In genomic region chr4:15942283-15942682, GRCh38 we compare ENCODE assay signal across 9 cellular contexts. TPM values are rescaled to one million over a fixed set of nuclear protein-coding genes. Genes with fewer than 3 reads are reported as not detected.
"Had no signal": no experiment of that assay in that cellular context is flagged by ENCODE, and none has a peak within 500 bp of the region (broad histone marks: within the 10 kb centered on the region; RNA-seq: fewer than 3 reads in every experiment).

No MANE protein-coding gene starts in this region.

- H3K4me3 ChIP-seq: GM12878 had no signal

- DNase-seq: GDM1, GF-D8 had no signal

- FAIRE-seq: G401.6, GM12878, GM12891, GM12892, GM18507, GM19239 had no signal

- ATAC-seq: GM12878 had no signal

RNA-seq across cellular contexts. Expression of gene FGFBP1, which starts 3.7 kb away (rescaled TPM):
- total RNA-seq: G401 had no signal

RNA-seq across cellular contexts. Expression of gene FGFBP2, which starts 20.7 kb away (rescaled TPM):
- total RNA-seq: G401, GM12878 had no signal
